In genomic region chr12:120468846-120469449, GRCh38 we compare ENCODE assay signal across 1 cellular context.
TF ChIP-seq lines count a peak whose summit lies in the region.

No MANE protein-coding gene starts in this region.

TF ChIP-seq in endothelial cell of umbilical vein, 7 proteins besides CTCF, POLR2A, EP300 and RAD21:
- TF ChIP-seq JUN (IDR thresholded peaks at IDR 0.05; ENCODE audit: borderline replicate concordance, insufficient read depth, insufficient read length, low read depth) = no peak
- no peak for TF ChIP-seq FOS (IDR thresholded peaks at IDR 0.05; ENCODE audit: borderline replicate concordance, insufficient read depth, low read length)
- TF ChIP-seq POLR2AphosphoS5 (IDR thresholded peaks at IDR 0.05; ENCODE audit: insufficient read depth, low read depth, low read length) = no peak
- TF ChIP-seq MYC (IDR thresholded peaks at IDR 0.05; ENCODE audit: low read depth, low read length) = no peak
- no peak for TF ChIP-seq MAX (IDR thresholded peaks at IDR 0.05; ENCODE audit: insufficient read depth, insufficient read length)
- TF ChIP-seq GATA2 (IDR thresholded peaks at IDR 0.05; ENCODE audit: insufficient read depth, insufficient read length, low read depth, low read length) = no peak
- no peak for TF ChIP-seq EZH2 (IDR thresholded peaks at IDR 0.05; ENCODE audit: borderline replicate concordance, low read depth, low read length, severe bottlenecking)
